In genomic region chr3:73774645-73775044, GRCh38 we compare ENCODE assay signal across 19 cellular contexts.
"Had no signal": no experiment of that assay in that cellular context is flagged by ENCODE, and none has a peak within 500 bp of the region (broad histone marks: within the 10 kb centered on the region; RNA-seq: fewer than 3 reads in every experiment).

No MANE protein-coding gene starts in this region.

- H3K27ac ChIP-seq: epithelial cell of prostate, esophagus squamous epithelium, hepatocyte, left ventricle myocardium inferior, lower lobe of right lung, psoas muscle, right lobe of liver, skin epidermis had no signal

- H3K9me3 ChIP-seq: right lobe of liver had no signal

- H3K4me2 ChIP-seq: hepatocyte had no signal

- H2AFZ ChIP-seq: hepatocyte had no signal

- H3K4me3 ChIP-seq: esophagus squamous epithelium, hepatocyte, left ventricle myocardium inferior, lower lobe of right lung, psoas muscle, right lobe of liver, skin epidermis had no signal

- H3K79me2 ChIP-seq: hepatocyte had no signal

- DNase-seq: effector memory CD4-positive, alpha-beta T cell; esophagus squamous epithelium; foreskin melanocyte; head of caudate nucleus; kidney; left cardiac atrium; left ventricle myocardium inferior; lower lobe of right lung; naive B cell; nephron progenitor cell; psoas muscle; retina; right lobe of liver; stimulated activated CD4-positive, alpha-beta T cell treated with anti-CD3 and anti-CD28 coated beads, Interleukin-12 subunit alpha, Interleukin-12 subunit beta, amount 100 ng/mL, for 4 hours; stimulated activated naive CD4-positive, alpha-beta T cell treated with Interleukin-2 at 50 U/mL for 16 hours; trophoblast cell had no signal

- H3K27me3 ChIP-seq: esophagus squamous epithelium, hepatocyte, right lobe of liver had no signal

- H3K36me3 ChIP-seq: esophagus squamous epithelium, left ventricle myocardium inferior, lower lobe of right lung, right lobe of liver had no signal

- H3K4me1 ChIP-seq: esophagus squamous epithelium, lower lobe of right lung, psoas muscle, right lobe of liver had no signal
